Comparison of ENCODE assay signal across 32 cellular contexts in genomic region chr14:94393474-94393873, GRCh38. TPM values are rescaled to one million over a fixed set of nuclear protein-coding genes. Genes with fewer than 3 reads are reported as not detected.
DNase-seq lines count a peak whose midpoint lies in the region; ATAC-seq, FAIRE-seq and TF ChIP-seq lines count a peak whose summit lies in the region.
"Had no signal": no experiment of that assay in that cellular context is flagged by ENCODE, and none has a peak within 500 bp of the region (broad histone marks: within the 10 kb centered on the region; RNA-seq: fewer than 3 reads in every experiment).

No MANE protein-coding gene starts in this region.

- FAIRE-seq in GM12891 (lab: Jason Lieb, UNC), result no peak
- FAIRE-seq: A549, bronchial epithelial cell, colon, small intestine had no signal

- H3K9me3 Mint-ChIP-seq in activated T-cell treated with anti-CD3 and anti-CD28 coated beads, Interleukin-2, amount 50 U/mL, for 24 hours, result peaks cover 2% of the 10 kb centered on the region
- H3K9me3 Mint-ChIP-seq: memory B cell; T-helper 2 cell treated with Interferon-gamma antibody and Interleukin-4, amounts not matched to agents 5 μg/mL and 100 μg/mL, for 36 hours had no signal

- H3K27ac Mint-ChIP-seq in activated T-cell treated with anti-CD3 and anti-CD28 coated beads, Interleukin-2, amount 50 U/mL, for 24 hours, result peak overlapping the region; percentile 63
- H3K27ac Mint-ChIP-seq: memory B cell had no signal

- ATAC-seq in RWPE2 (ENCODE audit: low read depth) (no peak), left lobe of liver (peak; percentile 2), GM18909 (IDR thresholded peaks at IDR 0.05; ENCODE audit: poor library complexity, unreplicated experiment) (no peak)
- ATAC-seq: A549, gastroesophageal sphincter, Panc1 had no signal

- H3K36me3 ChIP-seq in RWPE2 (ENCODE audit: low read depth), result no peaks in the 10 kb centered on the region
- no peaks in the 10 kb centered on the region for H3K36me3 ChIP-seq in smooth muscle cell (ENCODE audit: low read depth)
- H3K36me3 ChIP-seq: gastroesophageal sphincter, HAP-1, thoracic aorta, vagina had no signal

- peaks cover 44% of the 10 kb centered on the region for H3K4me1 Mint-ChIP-seq in activated T-cell treated with anti-CD3 and anti-CD28 coated beads, Interleukin-2, amount 50 U/mL, for 24 hours (ENCODE audit: low read depth)
- H3K4me1 Mint-ChIP-seq: memory B cell had no signal

- no peak overlapping the region for H3K9ac ChIP-seq in smooth muscle cell (ENCODE audit: low read depth)
- H3K9ac ChIP-seq: parathyroid adenoma had no signal

- no peak overlapping the region for H2AFZ ChIP-seq in smooth muscle cell (ENCODE audit: low read depth)
- H2AFZ ChIP-seq: hepatocyte, parathyroid adenoma had no signal

- no peak for TF ChIP-seq CTCF in RWPE2 (IDR thresholded peaks at IDR 0.05; ENCODE audit: poor library complexity, severe bottlenecking)
- no peak for TF ChIP-seq CTCF in smooth muscle cell (IDR thresholded peaks at IDR 0.05; ENCODE audit: borderline replicate concordance, insufficient read depth, poor library complexity, severe bottlenecking)

- H4K20me1 ChIP-seq in smooth muscle cell (ENCODE audit: low read depth), result no peaks in the 10 kb centered on the region

- no peak overlapping the region for H3K4me3 ChIP-seq in RWPE2 (ENCODE audit: severe bottlenecking)
- H3K4me3 ChIP-seq in smooth muscle cell, result no peak overlapping the region
- H3K4me3 ChIP-seq: A549, gastroesophageal sphincter, HAP-1, hepatocyte, thoracic aorta, vagina had no signal

- no peaks in the 10 kb centered on the region for H3K36me3 Mint-ChIP-seq in activated T-cell treated with anti-CD3 and anti-CD28 coated beads, Interleukin-2, amount 50 U/mL, for 24 hours (ENCODE audit: low read depth)
- H3K36me3 Mint-ChIP-seq: memory B cell had no signal

- 90% methylated on average over 10 of the region's 10 CpGs for WGBS in smooth muscle cell (ENCODE audit: low lambda C conversion rate)

- peaks cover 5% of the 10 kb centered on the region for H3F3A ChIP-seq in smooth muscle cell (ENCODE audit: low read depth)

- no peaks in the 10 kb centered on the region for H3K79me2 ChIP-seq in smooth muscle cell (ENCODE audit: low read depth)
- H3K79me2 ChIP-seq: hepatocyte, parathyroid adenoma had no signal

- peaks cover 12% of the 10 kb centered on the region for H3K27me3 Mint-ChIP-seq in activated T-cell treated with anti-CD3 and anti-CD28 coated beads, Interleukin-2, amount 50 U/mL, for 24 hours
- H3K27me3 Mint-ChIP-seq: memory B cell had no signal

- H3K4me1 ChIP-seq in RWPE2 (ENCODE audit: insufficient read depth, poor library complexity, severe bottlenecking), result peaks cover 39% of the 10 kb centered on the region
- peaks cover 14% of the 10 kb centered on the region for H3K4me1 ChIP-seq in smooth muscle cell (ENCODE audit: low read depth)
- H3K4me1 ChIP-seq: gastroesophageal sphincter, parathyroid adenoma had no signal

- DNase-seq in activated T-cell treated with anti-CD3 and anti-CD28 coated beads, Interleukin-2, amount 50 U/mL, for 24 hours, result no peak
- no peak for DNase-seq in activated T-cell treated with anti-CD3 and anti-CD28 coated beads, Interleukin-2, amount 50 U/mL, for 1 hour
- no peak for DNase-seq in RWPE2 (ENCODE audit: low spot score)
- DNase-seq in left lobe of liver (ENCODE audit: low spot score), result peak; percentile 72
- DNase-seq in smooth muscle cell (lab: John Stamatoyannopoulos, UW; ENCODE audit: unreplicated experiment), result no peak
- DNase-seq in NCI-H526 treated with DMSO at 0.1 percent for 48 hours (lab: John Stamatoyannopoulos, UW), result no peak
- no peak for DNase-seq in GM12891 (ENCODE audit: insufficient read length, low spot score)
- DNase-seq: activated CD4-positive, alpha-beta T cell treated with anti-CD3 and anti-CD28 coated beads for 1 hour; activated naive CD4-positive, alpha-beta T cell treated with anti-CD3 and anti-CD28 coated beads, Interleukin-2, amount 50 U/mL, for 16 hours; effector CD8-positive, alpha-beta T cell; Karpas-422; NCI-H1436; NCI-H2081; NCI-H524 treated with DMSO at 0.1 percent for 48 hours; SHP77 treated with DMSO at 0.1 percent for 48 hours; small intestine; stimulated activated naive CD4-positive, alpha-beta T cell treated with Interleukin-2 at 50 U/mL for 16 hours had no signal

- H3K4me3 Mint-ChIP-seq in activated T-cell treated with anti-CD3 and anti-CD28 coated beads, Interleukin-2, amount 50 U/mL, for 24 hours, result no peak overlapping the region
- H3K4me3 Mint-ChIP-seq: memory B cell; neural crest cell; T-helper 2 cell treated with Interferon-gamma antibody and Interleukin-4, amounts not matched to agents 5 μg/mL and 100 μg/mL, for 36 hours had no signal

- H3K27me3 ChIP-seq in RWPE2 (ENCODE audit: insufficient read depth, poor library complexity, severe bottlenecking), result no peaks in the 10 kb centered on the region
- H3K27me3 ChIP-seq in smooth muscle cell (ENCODE audit: low read depth), result no peaks in the 10 kb centered on the region
- H3K27me3 ChIP-seq: hepatocyte, vagina had no signal

- no peak for TF ChIP-seq POLR2A in GM12891 (IDR thresholded peaks at IDR 0.05; ENCODE audit: low read depth, low read length)

- peak overlapping the region; percentile 71 for H3K27ac ChIP-seq in RWPE2 (ENCODE audit: poor library complexity, severe bottlenecking)
- peak overlapping the region; percentile 28 for H3K27ac ChIP-seq in smooth muscle cell (ENCODE audit: low read depth)
- H3K27ac ChIP-seq: A549, gastroesophageal sphincter, parathyroid adenoma, thoracic aorta had no signal

- H3K4me2 ChIP-seq in smooth muscle cell, result no peak overlapping the region
- H3K4me2 ChIP-seq: A549, hepatocyte had no signal

- H3K9me3 ChIP-seq in RWPE2 (ENCODE audit: severe bottlenecking), result no peaks in the 10 kb centered on the region
- no peaks in the 10 kb centered on the region for H3K9me3 ChIP-seq in smooth muscle cell (replicated peaks; ENCODE audit: low read depth)
- H3K9me3 ChIP-seq: A549, gastroesophageal sphincter, HAP-1, thoracic aorta, vagina had no signal

TF ChIP-seq in GM12891, 5 proteins besides CTCF, POLR2A, EP300 and RAD21:
- TF ChIP-seq PAX5 (IDR thresholded peaks at IDR 0.05; ENCODE audit: insufficient read depth, low read length, severe bottlenecking), result no peak
- no peak for TF ChIP-seq SPI1 (IDR thresholded peaks at IDR 0.05; ENCODE audit: low read depth, low read length)
- no peak for TF ChIP-seq TAF1 (IDR thresholded peaks at IDR 0.05; ENCODE audit: low read depth, low read length)
- no peak for TF ChIP-seq POLR2AphosphoS5 (IDR thresholded peaks at IDR 0.05; ENCODE audit: low read depth, low read length)
- no peak for TF ChIP-seq POU2F2 (IDR thresholded peaks at IDR 0.05; ENCODE audit: low read depth, low read length)
TF ChIP-seq in GM12891: peak in this region for 0.

RNA-seq across cellular contexts. Expression of gene SERPINA1, which starts 5.1 kb away (rescaled TPM):
- total RNA-seq in left lobe of liver (17,840 TPM), smooth muscle cell (0.22 and 1.8 TPM in 2 replicates)
- polyA plus RNA-seq in smooth muscle cell, result 2.4 and 3.4 TPM in 2 replicates
- polyA plus RNA-seq in GM12891 (2012; ENCODE audit: low read depth, missing spikeins), result 0.77 TPM
- total RNA-seq: G401, neural crest cell had no signal

RNA-seq across cellular contexts. Expression of gene SERPINA2, which starts 27.0 kb away (rescaled TPM):
- total RNA-seq in left lobe of liver (not detected), smooth muscle cell (not detected in 2 replicates)
- polyA plus RNA-seq in smooth muscle cell, result not detected in 2 replicates
- polyA plus RNA-seq in GM12891 (2012; ENCODE audit: low read depth, missing spikeins), result not detected
- total RNA-seq: bronchial epithelial cell, G401, gastroesophageal sphincter, hepatocyte, neural crest cell, thoracic aorta, vagina had no signal
- polyA plus RNA-seq: A549, hepatocyte, small intestine had no signal

RNA-seq across cellular contexts. Expression of gene SERPINA11, which starts 59.1 kb away (rescaled TPM):
- total RNA-seq in left lobe of liver (127 TPM), smooth muscle cell (not detected in 2 replicates)
- not detected in 2 replicates for polyA plus RNA-seq in smooth muscle cell
- polyA plus RNA-seq in GM12891 (2012; ENCODE audit: low read depth, missing spikeins), result not detected
- total RNA-seq: bronchial epithelial cell, G401, gastroesophageal sphincter, neural crest cell, thoracic aorta, vagina had no signal
- polyA plus RNA-seq: A549 had no signal

Comparison
In these comparisons a context has a peak if more than half of its experiments do, and no peak if none do; other contexts are left out.
1. RNA of gene SERPINA1, which starts 5.1 kb away (total RNA-seq): 17,840 TPM in left lobe of liver (single experiment); 0.22 to 1.8 TPM in smooth muscle cell; every median in the first group is over 1,000 times any median in the second.
2. RNA of gene SERPINA11, which starts 59.1 kb away (total RNA-seq): 127 TPM in left lobe of liver (single experiment); not detected in smooth muscle cell; every median in the first group is over 100 times any median in the second.